Comparison of ENCODE assay signal across 1 cellular context in genomic region chr2:95032868-95033603, GRCh38.
TF ChIP-seq lines count a peak whose summit lies in the region.

No MANE protein-coding gene starts in this region.

TF ChIP-seq in HepG2, 621 proteins besides CTCF, POLR2A, EP300 and RAD21:
- TF ChIP-seq ZMYM3 (CRISPR knock-in tag; IDR thresholded peaks at IDR 0.05) (no peak), ZNF121 (CRISPR knock-in tag; IDR thresholded peaks at IDR 0.05) (0 out of 2 replicates have a peak, but pooled peaks have one; percentile 27), ZMYM2 (CRISPR knock-in tag; IDR thresholded peaks at IDR 0.05) (no peak), JUND (CRISPR knock-in tag; IDR thresholded peaks at IDR 0.05) (no peak)
